Comparison of ENCODE assay signal across 8 cellular contexts in the genomic region with DNA sequence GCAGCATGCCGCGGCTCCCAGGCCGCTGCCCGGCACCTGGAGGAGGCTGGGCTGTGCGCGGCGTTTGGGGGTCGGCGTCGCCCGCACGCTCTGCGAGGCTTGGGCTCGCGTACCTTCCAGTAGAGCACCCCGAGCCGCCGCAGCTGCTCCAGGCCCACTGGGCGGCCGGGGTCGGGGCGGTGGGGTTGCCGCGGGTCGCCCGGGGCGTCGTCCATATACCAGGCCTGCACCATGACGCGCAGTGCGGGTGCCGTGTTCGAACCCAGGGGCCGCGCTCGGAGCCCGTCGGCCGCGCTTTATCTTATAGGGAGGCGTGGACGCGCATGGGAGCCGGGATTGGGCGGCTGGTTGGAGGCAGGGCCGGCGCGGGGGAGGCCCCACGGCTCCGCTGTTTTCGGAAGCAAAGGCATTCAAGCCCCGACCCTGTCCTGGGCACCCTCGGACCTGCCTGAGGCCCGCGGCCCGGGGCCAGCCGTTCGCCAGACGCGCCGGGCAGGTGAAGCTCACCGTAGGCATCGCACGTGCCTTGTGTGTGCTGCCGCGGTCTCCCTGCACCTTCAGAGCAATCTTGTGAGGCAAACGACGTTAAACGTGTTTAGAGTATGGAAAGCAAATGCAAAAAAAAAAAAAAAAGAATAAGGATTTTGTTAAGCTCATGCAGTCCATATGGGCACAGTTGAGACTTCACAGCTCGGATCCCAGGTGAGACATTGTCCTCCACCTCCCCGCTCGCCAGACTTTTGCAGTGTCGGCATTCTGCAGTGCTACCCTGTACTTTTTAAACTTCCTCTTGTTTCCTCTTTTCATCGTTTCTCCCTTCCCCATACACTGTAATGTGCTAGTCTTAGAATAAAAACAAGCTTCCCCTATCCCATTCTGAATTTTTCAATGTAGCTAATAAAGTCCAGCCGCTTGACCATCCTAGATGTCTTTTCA. TPM values are rescaled to one million over a fixed set of nuclear protein-coding genes. Genes with fewer than 3 reads are reported as not detected.
DNase-seq lines count a peak whose midpoint lies in the region; ATAC-seq, FAIRE-seq and TF ChIP-seq lines count a peak whose summit lies in the region.

A gene with protein sequence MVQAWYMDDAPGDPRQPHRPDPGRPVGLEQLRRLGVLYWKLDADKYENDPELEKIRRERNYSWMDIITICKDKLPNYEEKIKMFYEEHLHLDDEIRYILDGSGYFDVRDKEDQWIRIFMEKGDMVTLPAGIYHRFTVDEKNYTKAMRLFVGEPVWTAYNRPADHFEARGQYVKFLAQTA (minus strand): TSS at position 277 of the 936 bp plus-strand sequence. CDS start 44 bp downstream, at position 233.

- intact Hi-C loops in endothelial cell of umbilical vein (cut with micrococcal nuclease), result loop anchor here (1.0 to 2.0 kb wide), 4 partner anchors 17 to 141 kb away; a partner anchor contains a TSS

- peak within 1 kb of the TSS; percentile 84 to 95 (median 91) for H3K4me3 Mint-ChIP-seq in CD8-positive, alpha-beta memory T cell

- POLR2A ChIA-PET in CD8-positive, alpha-beta memory T cell (lab: Charles Lee), result interaction anchor here (0.6 to 2.6 kb wide), 7 partner anchors 38 to 161 kb away, joined by 3 to 32 read pairs (median 4); a partner anchor contains a TSS
- POLR2A ChIA-PET in endothelial cell of umbilical vein (lab: Charles Lee), result interaction anchor here (0.6 to 1.3 kb wide), 4 partner anchors 14 to 56 kb away, joined by 3 to 8 read pairs (median 3); no protein-coding TSS in a partner anchor

- no peaks in the 10 kb centered on the region for H4K20me1 ChIP-seq in endothelial cell of umbilical vein (replicated peaks; ENCODE audit: control insufficient read depth, extremely low read depth, insufficient read depth, low read length)

- DNase-seq in CD8-positive, alpha-beta memory T cell, result peak; percentile 63 to 84 (median 75)
- DNase-seq in NOMO-1 treated with DMSO at 0.1 percent for 48 hours (lab: John Stamatoyannopoulos, UW; ENCODE audit: unreplicated experiment), result peak; percentile 80
- peak; percentile 22 for DNase-seq in activated CD8-positive, alpha-beta memory T cell treated with anti-CD3 and anti-CD28 coated beads, Interleukin-2, amount 50 U/mL, for 1 hour (ENCODE audit: extremely low read depth)
- peak; percentile 86 for DNase-seq in endothelial cell of umbilical vein (ENCODE audit: low read depth, low spot score)
- peak; percentile 42 for DNase-seq in middle frontal gyrus (ENCODE audit: extremely low spot score, low spot score)
- DNase-seq in stimulated activated CD8-positive, alpha-beta memory T cell treated with anti-CD3 and anti-CD28 coated beads, Interleukin-4, amount 100 ng/mL, for 1 hour (ENCODE audit: low read depth in 2 of 2, low spot score in 1 of 2), result peak; percentile 41 to 49

- peaks cover 0 to 11% of the 10 kb centered on the region in 2 donors for H3K27me3 Mint-ChIP-seq in CD8-positive, alpha-beta memory T cell

- peak; percentile 63 for ATAC-seq in GM19395 (IDR thresholded peaks at IDR 0.05; ENCODE audit: unreplicated experiment)
- ATAC-seq in HG03521 (IDR thresholded peaks at IDR 0.05; ENCODE audit: unreplicated experiment), result peak; percentile 51

- peaks cover 2 to 12% (median 6%) of the 10 kb centered on the region in 3 donors for H3K36me3 Mint-ChIP-seq in CD8-positive, alpha-beta memory T cell

- TF ChIP-seq POLR2A in endothelial cell of umbilical vein (IDR thresholded peaks at IDR 0.05; ENCODE audit: low read depth, low read length), result peak; percentile 79

- TF ChIP-seq CTCF in endothelial cell of umbilical vein (IDR thresholded peaks at IDR 0.05; ENCODE audit: extremely low read depth in 1 of 2, insufficient read depth in 1 of 2, low read depth in 1 of 2, low read length in 2 of 2), result no peak

- CTCF ChIA-PET in CD8-positive, alpha-beta memory T cell (lab: Charles Lee), result interaction anchor here (0.7 to 1.8 kb wide), 7 partner anchors 9 to 132 kb away, joined by 3 to 9 read pairs (median 3); a partner anchor contains a TSS
- CTCF ChIA-PET in endothelial cell of umbilical vein (lab: Charles Lee), result interaction anchor here (1.1 to 2.4 kb wide), 3 partner anchors 17 to 38 kb away, joined by 3 to 12 read pairs (median 5); a partner anchor contains a TSS

- peak within 1 kb of the TSS; percentile 93 for H3K27ac ChIP-seq in CD8-positive, alpha-beta memory T cell (ENCODE audit: low read depth, low read length)
- H3K27ac ChIP-seq in endothelial cell of umbilical vein (ENCODE audit: insufficient read depth, low read depth, low read length), result peak within 1 kb of the TSS; percentile 60

- H3K9me3 Mint-ChIP-seq in CD8-positive, alpha-beta memory T cell, result peaks cover 5 to 13% (median 8%) of the 10 kb centered on the region in 5 donors

- dilution Hi-C loops in endothelial cell of umbilical vein (cut with MboI; ENCODE audit: extremely low pct_ligation_motif_present, low sequenced_read_pairs), result no loop called here

- FAIRE-seq in endothelial cell of umbilical vein (lab: Jason Lieb, UNC), result peak; percentile 55

- H3K4me2 ChIP-seq in endothelial cell of umbilical vein (ENCODE audit: insufficient read depth, low read length), result peak within 1 kb of the TSS; percentile 88

- H3K9me1 ChIP-seq in endothelial cell of umbilical vein (replicated peaks; ENCODE audit: control insufficient read depth, extremely low read depth, insufficient read depth, low read length), result no peaks in the 10 kb centered on the region

- H3K79me2 ChIP-seq in endothelial cell of umbilical vein (ENCODE audit: control insufficient read depth, insufficient read depth, low read length), result peaks cover 7% of the 10 kb centered on the region

- H3K9me3 ChIP-seq in CD8-positive, alpha-beta memory T cell (ENCODE audit: low read length), result no peaks in the 10 kb centered on the region
- no peaks in the 10 kb centered on the region for H3K9me3 ChIP-seq in endothelial cell of umbilical vein (replicated peaks; ENCODE audit: control insufficient read depth, insufficient read depth, low read length)

- no peaks in the 10 kb centered on the region for H3K36me3 ChIP-seq in CD8-positive, alpha-beta memory T cell (ENCODE audit: insufficient read depth, low read length)
- H3K36me3 ChIP-seq in endothelial cell of umbilical vein (ENCODE audit: control insufficient read depth in 2 of 2, extremely low read depth in 1 of 2, insufficient read depth in 2 of 2, low read length in 2 of 2), result peaks cover 0 to 2% of the 10 kb centered on the region in 2 experiments

- TSS peak; percentile 50 for BruUV-seq in endothelial cell of umbilical vein (replicated peaks; lab: Mats Ljungman, UMichigan)

- H3K27me3 ChIP-seq in CD8-positive, alpha-beta memory T cell (ENCODE audit: insufficient read depth, low read length, poor library complexity, severe bottlenecking), result no peaks in the 10 kb centered on the region
- H3K27me3 ChIP-seq in endothelial cell of umbilical vein (ENCODE audit: control insufficient read depth in 2 of 2, insufficient read depth in 2 of 2, low read length in 2 of 2), result no peaks in the 10 kb centered on the region

- H2AFZ ChIP-seq in endothelial cell of umbilical vein (ENCODE audit: low read depth, low read length), result peak within 1 kb of the TSS; percentile 90

- peaks cover 26% of the 10 kb centered on the region for H3K4me1 ChIP-seq in CD8-positive, alpha-beta memory T cell (ENCODE audit: insufficient read depth, low read length)
- peaks cover 30% of the 10 kb centered on the region for H3K4me1 ChIP-seq in endothelial cell of umbilical vein (ENCODE audit: control insufficient read depth, extremely low read depth, insufficient read depth, low read length)

- peak within 1 kb of the TSS; percentile 91 to 97 (median 94) for H3K27ac Mint-ChIP-seq in CD8-positive, alpha-beta memory T cell

- peak within 1 kb of the TSS; percentile 80 for H3K9ac ChIP-seq in endothelial cell of umbilical vein (replicated peaks; ENCODE audit: extremely low read depth, insufficient read depth, low read length)

- peak within 1 kb of the TSS; percentile 80 for H3K4me3 ChIP-seq in CD8-positive, alpha-beta memory T cell (ENCODE audit: low read length)
- H3K4me3 ChIP-seq in endothelial cell of umbilical vein (replicated peaks in 1 of 3; ENCODE audit: insufficient read depth in 1 of 3, low read depth in 1 of 3, low read length in 3 of 3), result peak within 1 kb of the TSS; percentile 66 to 89 (median 89)

- peaks cover 30 to 37% (median 33%) of the 10 kb centered on the region in 3 donors for H3K4me1 Mint-ChIP-seq in CD8-positive, alpha-beta memory T cell

TF ChIP-seq in endothelial cell of umbilical vein, 7 proteins besides CTCF, POLR2A, EP300 and RAD21:
- TF ChIP-seq FOS (IDR thresholded peaks at IDR 0.05; ENCODE audit: borderline replicate concordance, insufficient read depth, low read length), result no peak
- TF ChIP-seq, protein P1, sequence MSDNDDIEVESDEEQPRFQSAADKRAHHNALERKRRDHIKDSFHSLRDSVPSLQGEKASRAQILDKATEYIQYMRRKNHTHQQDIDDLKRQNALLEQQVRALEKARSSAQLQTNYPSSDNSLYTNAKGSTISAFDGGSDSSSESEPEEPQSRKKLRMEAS (IDR thresholded peaks at IDR 0.05; ENCODE audit: insufficient read depth, insufficient read length), result no peak
- peak; percentile 88 for TF ChIP-seq POLR2AphosphoS5 (IDR thresholded peaks at IDR 0.05; ENCODE audit: insufficient read depth, low read depth, low read length)

RNA-seq across cellular contexts. Expression of the gene that starts here (rescaled TPM):
- 10 to 100 TPM; 33.0 to 35.3 TPM for total RNA-seq in CD8-positive, alpha-beta memory T cell
- polyA plus RNA-seq in CD8-positive, alpha-beta memory T cell, result 24.1 TPM
- 42.6 and 49.7 TPM in 2 replicates for total RNA-seq in endothelial cell of umbilical vein
- polyA plus RNA-seq in endothelial cell of umbilical vein, result 30.5 and 38.6 TPM in 2 replicates
- 53.2 and 62.1 TPM in 2 replicates for polyA plus RNA-seq in endothelial cell of umbilical vein (2011; cell fraction: cytosol; rRNA removed)
- polyA plus RNA-seq in endothelial cell of umbilical vein (2011; cell fraction: nucleus; rRNA removed), result 39.2 and 42.6 TPM in 2 replicates
- polyA plus RNA-seq in endothelial cell of umbilical vein (2012), result 44.9 and 57.0 TPM in 2 replicates
- polyA minus RNA-seq in endothelial cell of umbilical vein, result 23.4 and 25.1 TPM in 2 replicates
- 29.7 TPM for polyA minus RNA-seq in endothelial cell of umbilical vein (2011; cell fraction: cytosol; rRNA and poly(A)+ RNA removed)
- 12.2 and 17.3 TPM in 2 replicates for polyA minus RNA-seq in endothelial cell of umbilical vein (2011; cell fraction: nucleus; rRNA and poly(A)+ RNA removed)

Comparison
In these comparisons a context has a peak if more than half of its experiments do, and no peak if none do; other contexts are left out.
1. Peak in every context shown above with its lines: DNase-seq, ATAC-seq, H3K4me3 ChIP-seq and H3K27ac ChIP-seq.
2. DNase-seq: peak in every context shown above with its lines; median percentile 86 in endothelial cell of umbilical vein; 80 in NOMO-1 treated with DMSO at 0.1 percent for 48 hours; 75 in CD8-positive, alpha-beta memory T cell; 45 in stimulated activated CD8-positive, alpha-beta memory T cell treated with anti-CD3 and anti-CD28 coated beads, Interleukin-4, amount 100 ng/mL, for 1 hour; 42 in middle frontal gyrus; 22 in activated CD8-positive, alpha-beta memory T cell treated with anti-CD3 and anti-CD28 coated beads, Interleukin-2, amount 50 U/mL, for 1 hour.